2 cellular contexts compared by ENCODE assay signal in genomic region chr20:4722993-4723392, GRCh38.
A peak's percentile ranks its signal among the peaks of the same experiment; 100 is the strongest.
TF ChIP-seq lines count a peak whose summit lies in the region.

No MANE protein-coding gene starts in this region.

TF ChIP-seq in A549, 52 proteins besides CTCF, POLR2A, EP300 and RAD21:
- TF ChIP-seq ZFP36 (IDR thresholded peaks at IDR 0.05; ENCODE audit: borderline replicate concordance, partially characterized antibody) = peak; percentile 49
- no peak for TF ChIP-seq GATA3 (IDR thresholded peaks at IDR 0.05; ENCODE audit: borderline replicate concordance)

TF ChIP-seq in K562, 482 proteins besides CTCF, POLR2A, EP300 and RAD21:
- no peak for TF ChIP-seq MCM2 (IDR thresholded peaks at IDR 0.05; ENCODE audit: low read depth)
- TF ChIP-seq U2AF1 (optimal IDR thresholded peaks at IDR 0.05; ENCODE audit: low read depth, low read length) = no peak
- TF ChIP-seq ZBTB40 (IDR thresholded peaks at IDR 0.05) = no peak
- TF ChIP-seq ZBTB40 (CRISPR knock-in tag; IDR thresholded peaks at IDR 0.05) = no peak
- TF ChIP-seq RBM25 (IDR thresholded peaks at IDR 0.05; ENCODE audit: low read depth, low read length, severe bottlenecking) = peak; percentile 45
